1 cellular context compared by ENCODE assay signal in genomic region chr15:43828061-43828657, GRCh38.
TF ChIP-seq lines count a peak whose summit lies in the region.

No MANE protein-coding gene starts in this region.

TF ChIP-seq in HCT116, 20 proteins besides CTCF, POLR2A, EP300 and RAD21 (continued from another document):
- TF ChIP-seq ZBTB33 (IDR thresholded peaks at IDR 0.05; ENCODE audit: extremely low read depth, insufficient replicate concordance, low read length) (no peak), EGR1 (IDR thresholded peaks at IDR 0.05; ENCODE audit: low read depth) (no peak), EZH2 (IDR thresholded peaks at IDR 0.05) (no peak), EZH2phosphoT487 (IDR thresholded peaks at IDR 0.05; ENCODE audit: borderline replicate concordance) (no peak), ZNF274 (IDR thresholded peaks at IDR 0.05; ENCODE audit: low read depth, low read length) (no peak), FOSL1 (IDR thresholded peaks at IDR 0.05; ENCODE audit: low read depth) (no peak), CEBPB (IDR thresholded peaks at IDR 0.05; ENCODE audit: low read depth) (no peak)
- TF ChIP-seq, protein P1, sequence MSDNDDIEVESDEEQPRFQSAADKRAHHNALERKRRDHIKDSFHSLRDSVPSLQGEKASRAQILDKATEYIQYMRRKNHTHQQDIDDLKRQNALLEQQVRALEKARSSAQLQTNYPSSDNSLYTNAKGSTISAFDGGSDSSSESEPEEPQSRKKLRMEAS (IDR thresholded peaks at IDR 0.05) = no peak
- TF ChIP-seq, protein P2, sequence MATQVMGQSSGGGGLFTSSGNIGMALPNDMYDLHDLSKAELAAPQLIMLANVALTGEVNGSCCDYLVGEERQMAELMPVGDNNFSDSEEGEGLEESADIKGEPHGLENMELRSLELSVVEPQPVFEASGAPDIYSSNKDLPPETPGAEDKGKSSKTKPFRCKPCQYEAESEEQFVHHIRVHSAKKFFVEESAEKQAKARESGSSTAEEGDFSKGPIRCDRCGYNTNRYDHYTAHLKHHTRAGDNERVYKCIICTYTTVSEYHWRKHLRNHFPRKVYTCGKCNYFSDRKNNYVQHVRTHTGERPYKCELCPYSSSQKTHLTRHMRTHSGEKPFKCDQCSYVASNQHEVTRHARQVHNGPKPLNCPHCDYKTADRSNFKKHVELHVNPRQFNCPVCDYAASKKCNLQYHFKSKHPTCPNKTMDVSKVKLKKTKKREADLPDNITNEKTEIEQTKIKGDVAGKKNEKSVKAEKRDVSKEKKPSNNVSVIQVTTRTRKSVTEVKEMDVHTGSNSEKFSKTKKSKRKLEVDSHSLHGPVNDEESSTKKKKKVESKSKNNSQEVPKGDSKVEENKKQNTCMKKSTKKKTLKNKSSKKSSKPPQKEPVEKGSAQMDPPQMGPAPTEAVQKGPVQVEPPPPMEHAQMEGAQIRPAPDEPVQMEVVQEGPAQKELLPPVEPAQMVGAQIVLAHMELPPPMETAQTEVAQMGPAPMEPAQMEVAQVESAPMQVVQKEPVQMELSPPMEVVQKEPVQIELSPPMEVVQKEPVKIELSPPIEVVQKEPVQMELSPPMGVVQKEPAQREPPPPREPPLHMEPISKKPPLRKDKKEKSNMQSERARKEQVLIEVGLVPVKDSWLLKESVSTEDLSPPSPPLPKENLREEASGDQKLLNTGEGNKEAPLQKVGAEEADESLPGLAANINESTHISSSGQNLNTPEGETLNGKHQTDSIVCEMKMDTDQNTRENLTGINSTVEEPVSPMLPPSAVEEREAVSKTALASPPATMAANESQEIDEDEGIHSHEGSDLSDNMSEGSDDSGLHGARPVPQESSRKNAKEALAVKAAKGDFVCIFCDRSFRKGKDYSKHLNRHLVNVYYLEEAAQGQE (IDR thresholded peaks at IDR 0.05; ENCODE audit: low read depth) = no peak
TF ChIP-seq in HCT116: peak in this region for 0.
